Comparison of ENCODE assay signal across 8 cellular contexts in genomic region chr3:121834734-121835709, GRCh38. TPM values are rescaled to one million over a fixed set of nuclear protein-coding genes. Genes with fewer than 3 reads are reported as not detected.
DNase-seq lines count a peak whose midpoint lies in the region; TF ChIP-seq lines count a peak whose summit lies in the region.

Gene EAF2, plus strand, starts transcription at chr3:121835209. Its CDS starts 77 bp downstream, at chr3:121835286.
Gene IQCB1, minus strand, starts transcription at chr3:121835060. Its CDS starts 6,100 bp downstream, at chr3:121828960.

- peaks cover 36% of the 10 kb centered on the region for H3K4me1 Mint-ChIP-seq in activated naive CD4-positive, alpha-beta T cell treated with anti-CD3 and anti-CD28 coated beads for 36 hours (ENCODE audit: low read depth)

- peaks cover 31% of the 10 kb centered on the region for H3K36me3 Mint-ChIP-seq in activated naive CD4-positive, alpha-beta T cell treated with anti-CD3 and anti-CD28 coated beads for 36 hours (ENCODE audit: low read depth)

- TF ChIP-seq CTCF in HFF-Myc (IDR thresholded peaks at IDR 0.05; ENCODE audit: low read depth, low read length, missing control alignments), result no peak

- CTCF ChIA-PET in activated naive CD4-positive, alpha-beta T cell treated with anti-CD3 and anti-CD28 coated beads for 36 hours (lab: Charles Lee), result interaction anchor here (0.6 kb wide), 1 partner anchor 161 kb away, joined by 3 read pairs; no protein-coding TSS in a partner anchor

- peak within 1 kb of the TSS; percentile 95 for H3K4me3 Mint-ChIP-seq in activated naive CD4-positive, alpha-beta T cell treated with anti-CD3 and anti-CD28 coated beads for 36 hours

- H3K27ac Mint-ChIP-seq in activated naive CD4-positive, alpha-beta T cell treated with anti-CD3 and anti-CD28 coated beads for 36 hours, result peak within 1 kb of the TSS; percentile 88

- intact Hi-C loops in activated naive CD4-positive, alpha-beta T cell treated with anti-CD3 and anti-CD28 coated beads for 36 hours (cut with micrococcal nuclease), result loop anchor here (1.0 to 10.0 kb wide), 14 partner anchors 86 to 1750 kb away; partner anchors contain the start of genes FAM162A, GOLGB1, GSK3B and GTF2E1

- DNase-seq in GM04503 (ENCODE audit: low read depth) (peak; percentile 70), HFF-Myc (ENCODE audit: extremely low read depth, low read depth) (peak; percentile 82), NAMALWA (ENCODE audit: low spot score) (peak; percentile 98), SK-N-DZ (ENCODE audit: low spot score) (peak; percentile 95), germinal center (ENCODE audit: low spot score) (peak; percentile 100), non-pigmented ciliary epithelial cell (ENCODE audit: low read depth) (peak; percentile 83), superior temporal gyrus (ENCODE audit: extremely low spot score) (peak; percentile 98)
- DNase-seq in activated naive CD4-positive, alpha-beta T cell treated with anti-CD3 and anti-CD28 coated beads for 36 hours, result peak; percentile 97

- no peaks in the 10 kb centered on the region for H3K9me3 Mint-ChIP-seq in activated naive CD4-positive, alpha-beta T cell treated with anti-CD3 and anti-CD28 coated beads for 36 hours

- H3K4me3 ChIP-seq in HFF-Myc (replicated peaks; ENCODE audit: low read depth, low read length), result peak within 1 kb of the TSS; percentile 84

- no peaks in the 10 kb centered on the region for H3K27me3 Mint-ChIP-seq in activated naive CD4-positive, alpha-beta T cell treated with anti-CD3 and anti-CD28 coated beads for 36 hours (ENCODE audit: low read depth)

RNA-seq across cellular contexts. Expression of gene EAF2, which starts in this region (rescaled TPM):
- polyA plus RNA-seq in SK-N-DZ (2014; cell fraction: cytosol; rRNA removed), result 9.6 and 10.6 TPM in 2 replicates
- 11.7 and 13.7 TPM in 2 replicates for polyA plus RNA-seq in SK-N-DZ (2014; cell fraction: nucleus; rRNA removed)
- total RNA-seq in activated naive CD4-positive, alpha-beta T cell treated with anti-CD3 and anti-CD28 coated beads for 36 hours, result 1 to 10 TPM; 8.2 to 9.3 TPM

RNA-seq across cellular contexts. Expression of gene IQCB1, which starts in this region (rescaled TPM):
- polyA plus RNA-seq in SK-N-DZ (2014; cell fraction: cytosol; rRNA removed), result 60.0 and 63.1 TPM in 2 replicates
- 82.1 and 85.9 TPM in 2 replicates for polyA plus RNA-seq in SK-N-DZ (2014; cell fraction: nucleus; rRNA removed)
- total RNA-seq in activated naive CD4-positive, alpha-beta T cell treated with anti-CD3 and anti-CD28 coated beads for 36 hours, result 10 to 100 TPM; 36.5 to 37.8 TPM

Comparison
In these comparisons a context has a peak if more than half of its experiments do, and no peak if none do; other contexts are left out.
1. Peak in every context shown above with its lines: DNase-seq and H3K4me3 ChIP-seq.